ENCODE assay signal across 22 cellular contexts in the genomic region with DNA sequence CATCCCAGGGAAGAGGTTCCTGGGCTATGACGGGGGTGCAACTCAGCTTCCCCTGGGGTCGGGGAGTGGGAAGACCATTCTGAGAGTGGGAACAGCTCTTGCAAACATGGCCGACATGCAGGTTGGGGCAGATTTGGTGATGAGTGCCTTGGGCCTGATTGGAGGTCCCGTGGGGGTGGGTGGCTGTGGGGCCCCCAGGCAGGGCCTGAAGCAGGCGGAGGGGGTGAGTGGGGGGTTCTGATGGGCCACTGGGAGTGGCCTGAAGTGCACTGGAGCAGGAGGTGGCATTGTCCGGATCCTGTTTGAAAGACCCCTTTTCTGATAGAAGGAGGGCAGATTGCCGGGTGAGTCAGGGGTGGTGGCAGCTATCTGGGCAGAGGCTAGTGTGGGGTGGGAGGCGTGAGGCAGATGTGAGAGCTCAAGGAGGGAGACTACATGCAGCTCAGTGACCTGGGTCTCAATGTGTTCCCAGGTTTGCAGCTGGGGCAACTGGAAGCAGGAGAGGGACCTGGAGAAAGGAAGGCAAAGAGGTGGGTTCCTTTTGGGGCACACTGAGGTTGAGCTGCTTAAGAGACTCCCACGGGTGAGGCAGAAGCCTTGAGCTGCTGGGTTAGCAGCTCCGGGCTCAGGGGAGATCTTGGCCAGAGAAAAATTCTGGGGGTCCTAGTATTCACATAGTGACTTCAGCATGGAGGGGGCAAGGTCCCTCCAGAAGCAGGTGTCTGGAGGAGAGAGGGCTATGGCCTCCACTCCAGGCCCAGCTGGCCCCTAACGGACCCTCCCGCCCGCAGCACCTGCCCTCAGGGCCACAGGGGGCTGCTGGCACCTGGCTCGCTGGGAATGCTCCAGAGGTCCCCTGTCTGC. TPM values are rescaled to one million over a fixed set of nuclear protein-coding genes. Genes with fewer than 3 reads are reported as not detected.
A peak's percentile ranks its signal among the peaks of the same experiment; 100 is the strongest.
DNase-seq lines count a peak whose midpoint lies in the region; ATAC-seq and TF ChIP-seq lines count a peak whose summit lies in the region.
"Had no signal": no experiment of that assay in that cellular context is flagged by ENCODE, and none has a peak within 500 bp of the region (broad histone marks: within the 10 kb centered on the region; RNA-seq: fewer than 3 reads in every experiment).

No MANE protein-coding gene starts in this region.

- H2BK15ac ChIP-seq in neuronal stem cell (ENCODE audit: low read length), result no peak overlapping the region

- no peaks in the 10 kb centered on the region for H3K9me3 ChIP-seq in neuronal stem cell (replicated peaks in 1 of 2; ENCODE audit: control insufficient read depth in 2 of 2, insufficient read depth in 1 of 2, low read depth in 1 of 2, low read length in 2 of 2)
- H3K9me3 ChIP-seq: Caco-2, gastroesophageal sphincter, SJSA1 had no signal

- H4K91ac ChIP-seq in neuronal stem cell (ENCODE audit: low read depth, low read length, poor library complexity), result no peak overlapping the region

- DNase-seq in activated CD4-positive, CD25-positive, alpha-beta regulatory T cell treated with anti-CD3 and anti-CD28 coated beads, Interleukin-2, amount 50 U/mL, for 72 hours, result peak; percentile 26
- DNase-seq in CD14-positive monocyte (ENCODE audit: low spot score), result peak; percentile 34
- DNase-seq in activated T-helper 1 cell treated with anti-CD3 and anti-CD28 coated beads, Interleukin-12 subunit alpha, Interleukin-12 subunit beta, Interleukin-2, Interleukin-4 antibody, amounts not matched to agents 30 ng/mL and 10 ng/mL and 1 ng/mL, durations not matched to agents 14 hours and 24 hours and 36 hours (ENCODE audit: low spot score), result no peak
- DNase-seq in neuronal stem cell (ENCODE audit: low spot score), result no peak
- DNase-seq in mesothelial cell of epicardium (ENCODE audit: low spot score in 2 of 2, unreplicated experiment in 2 of 2), result no peak
- no peak for DNase-seq in activated CD8-positive, alpha-beta memory T cell treated with anti-CD3 and anti-CD28 coated beads for 24 hours
- no peak for DNase-seq in kidney glomerular epithelial cell (lab: John Stamatoyannopoulos, UW)
- DNase-seq: effector CD8-positive, alpha-beta T cell; hypothalamus; NCI-H1105 treated with DMSO at 0.1 percent for 48 hours; NCI-H2081; NCI-H345; occipital lobe; retina; stimulated activated CD4-positive, alpha-beta T cell treated with anti-CD3 and anti-CD28 coated beads, Interleukin-4, amount 100 ng/mL, for 4 hours had no signal

- peaks cover 0 to 3% of the 10 kb centered on the region in 2 donors for H3K4me1 ChIP-seq in neuronal stem cell (ENCODE audit: control insufficient read depth in 2 of 2, insufficient read depth in 1 of 2, low read depth in 1 of 2, low read length in 2 of 2)
- H3K4me1 ChIP-seq: Caco-2 had no signal

- H3K9ac ChIP-seq in neuronal stem cell (ENCODE audit: low read depth, low read length, poor library complexity), result no peak overlapping the region

- peaks cover 0 to 3% (median 0%) of the 10 kb centered on the region in 7 donors for H3K9me3 Mint-ChIP-seq in CD14-positive monocyte
- H3K9me3 Mint-ChIP-seq in activated T-helper 1 cell treated with anti-CD3 and anti-CD28 coated beads, Interleukin-12 subunit alpha, Interleukin-12 subunit beta, Interleukin-2, Interleukin-4 antibody, amounts not matched to agents 30 ng/mL and 10 ng/mL and 1 ng/mL, durations not matched to agents 14 hours and 24 hours and 36 hours, result no peaks in the 10 kb centered on the region
- no peaks in the 10 kb centered on the region for H3K9me3 Mint-ChIP-seq in mesothelial cell of epicardium
- H3K9me3 Mint-ChIP-seq: type B pancreatic cell, WTC11 had no signal

- no peak overlapping the region for H3K4ac ChIP-seq in neuronal stem cell (ENCODE audit: low read length)

- H3K27ac Mint-ChIP-seq in CD14-positive monocyte (peak overlapping the region in 1 of 7 donors; percentile 46), mesothelial cell of epicardium (no peak overlapping the region)
- H3K27ac Mint-ChIP-seq in activated T-helper 1 cell treated with anti-CD3 and anti-CD28 coated beads, Interleukin-12 subunit alpha, Interleukin-12 subunit beta, Interleukin-2, Interleukin-4 antibody, amounts not matched to agents 30 ng/mL and 10 ng/mL and 1 ng/mL, durations not matched to agents 14 hours and 24 hours and 36 hours, result peak overlapping the region; percentile 24
- H3K27ac Mint-ChIP-seq: type B pancreatic cell, WTC11 had no signal

- no peaks in the 10 kb centered on the region for H3K79me1 ChIP-seq in neuronal stem cell (ENCODE audit: low read depth, low read length)

- no peak overlapping the region for H3K4me3 ChIP-seq in neuronal stem cell (ENCODE audit: low read length in 2 of 2)
- H3K4me3 ChIP-seq: gastroesophageal sphincter, SJSA1 had no signal

- no peaks in the 10 kb centered on the region for H3K36me3 Mint-ChIP-seq in CD14-positive monocyte
- no peaks in the 10 kb centered on the region for H3K36me3 Mint-ChIP-seq in activated T-helper 1 cell treated with anti-CD3 and anti-CD28 coated beads, Interleukin-12 subunit alpha, Interleukin-12 subunit beta, Interleukin-2, Interleukin-4 antibody, amounts not matched to agents 30 ng/mL and 10 ng/mL and 1 ng/mL, durations not matched to agents 14 hours and 24 hours and 36 hours (ENCODE audit: low read depth)
- no peaks in the 10 kb centered on the region for H3K36me3 Mint-ChIP-seq in mesothelial cell of epicardium
- H3K36me3 Mint-ChIP-seq: type B pancreatic cell, WTC11 had no signal

- H3K27ac ChIP-seq in neuronal stem cell (replicated peaks; ENCODE audit: low read length), result no peak overlapping the region
- H3K27ac ChIP-seq: gastroesophageal sphincter, SJSA1 had no signal

- H3K4me1 Mint-ChIP-seq in CD14-positive monocyte (peaks cover 35% of the 10 kb centered on the region), mesothelial cell of epicardium (peaks cover 3% of the 10 kb centered on the region)
- H3K4me1 Mint-ChIP-seq in activated T-helper 1 cell treated with anti-CD3 and anti-CD28 coated beads, Interleukin-12 subunit alpha, Interleukin-12 subunit beta, Interleukin-2, Interleukin-4 antibody, amounts not matched to agents 30 ng/mL and 10 ng/mL and 1 ng/mL, durations not matched to agents 14 hours and 24 hours and 36 hours (ENCODE audit: low read depth), result peaks cover 40% of the 10 kb centered on the region
- H3K4me1 Mint-ChIP-seq: WTC11 had no signal

- intact Hi-C loops in CD14-positive monocyte (cut with micrococcal nuclease), result no loop called here
- intact Hi-C loops in activated T-helper 1 cell treated with anti-CD3 and anti-CD28 coated beads, Interleukin-12 subunit alpha, Interleukin-12 subunit beta, Interleukin-2, Interleukin-4 antibody, amounts not matched to agents 30 ng/mL and 10 ng/mL and 1 ng/mL, durations not matched to agents 14 hours and 24 hours and 36 hours (cut with micrococcal nuclease), result no loop called here

- WGBS in neuronal stem cell (ENCODE audit: extremely low coverage in 2 of 2, insufficient read length in 2 of 2, insufficient replicate concordance in 1 of 2), 2 donors, result no CpG with 5 or more reads among the region's 14 CpGs

- H2BK12ac ChIP-seq in neuronal stem cell (ENCODE audit: low read length), result no peak overlapping the region

- H2BK120ac ChIP-seq in neuronal stem cell (ENCODE audit: low read depth, low read length), result no peak overlapping the region

- H4K8ac ChIP-seq in neuronal stem cell (ENCODE audit: low read depth, low read length), result no peak overlapping the region

- no peak for TF ChIP-seq CTCF in CD14-positive monocyte (IDR thresholded peaks at IDR 0.05)
- TF ChIP-seq CTCF in mesothelial cell of epicardium (IDR thresholded peaks at IDR 0.05; ENCODE audit: unreplicated experiment), result no peak

- H3K23ac ChIP-seq in neuronal stem cell (ENCODE audit: low read depth, low read length, poor library complexity), result no peak overlapping the region

- H2BK5ac ChIP-seq in neuronal stem cell (ENCODE audit: low read length), result peak overlapping the region; percentile 27

- no peak overlapping the region for H2AFZ ChIP-seq in neuronal stem cell (ENCODE audit: low read length)

- no peaks in the 10 kb centered on the region for H3K27me3 ChIP-seq in neuronal stem cell (ENCODE audit: control insufficient read depth in 3 of 3, insufficient read depth in 3 of 3, low read depth in 1 of 3, low read length in 3 of 3)
- H3K27me3 ChIP-seq: SJSA1 had no signal

- H2AK5ac ChIP-seq in neuronal stem cell (ENCODE audit: low read depth, low read length), result peak overlapping the region; percentile 10

- H3K4me2 ChIP-seq in neuronal stem cell (ENCODE audit: insufficient read depth, low read length, poor library complexity, severe bottlenecking), result no peak overlapping the region

- H3K4me3 Mint-ChIP-seq in CD14-positive monocyte, result peak overlapping the region in 1 of 2 donors; percentile 18
- H3K4me3 Mint-ChIP-seq in activated T-helper 1 cell treated with anti-CD3 and anti-CD28 coated beads, Interleukin-12 subunit alpha, Interleukin-12 subunit beta, Interleukin-2, Interleukin-4 antibody, amounts not matched to agents 30 ng/mL and 10 ng/mL and 1 ng/mL, durations not matched to agents 14 hours and 24 hours and 36 hours, result no peak overlapping the region
- H3K4me3 Mint-ChIP-seq in mesothelial cell of epicardium, result no peak overlapping the region
- H3K4me3 Mint-ChIP-seq: type B pancreatic cell, WTC11 had no signal

- no peak for ATAC-seq in activated CD4-positive, CD25-positive, alpha-beta regulatory T cell treated with anti-CD3 and anti-CD28 coated beads, Interleukin-2, amount 50 U/mL, for 24 hours
- ATAC-seq: esophagus mucosa, gastroesophageal sphincter, WTC11 had no signal

- peaks cover 27 to 33% (median 30%) of the 10 kb centered on the region in 3 donors for H3K27me3 Mint-ChIP-seq in CD14-positive monocyte (ENCODE audit: low read depth in 3 of 3)
- H3K27me3 Mint-ChIP-seq in activated T-helper 1 cell treated with anti-CD3 and anti-CD28 coated beads, Interleukin-12 subunit alpha, Interleukin-12 subunit beta, Interleukin-2, Interleukin-4 antibody, amounts not matched to agents 30 ng/mL and 10 ng/mL and 1 ng/mL, durations not matched to agents 14 hours and 24 hours and 36 hours (ENCODE audit: insufficient read depth), result peaks cover under 1% of the 10 kb centered on the region
- peaks cover 4% of the 10 kb centered on the region for H3K27me3 Mint-ChIP-seq in mesothelial cell of epicardium (ENCODE audit: low read depth)

- peak overlapping the region; percentile 53 for H3K18ac ChIP-seq in neuronal stem cell (ENCODE audit: low read length)

- no peaks in the 10 kb centered on the region for H3K36me3 ChIP-seq in neuronal stem cell (replicated peaks in 1 of 2; ENCODE audit: control insufficient read depth in 2 of 2, insufficient read depth in 2 of 2, low read length in 2 of 2)
- H3K36me3 ChIP-seq: gastroesophageal sphincter had no signal

- H3K14ac ChIP-seq in neuronal stem cell (ENCODE audit: low read length), result no peak overlapping the region

RNA-seq across cellular contexts. Expression of a gene that starts 15.2 kb away (rescaled TPM):
- polyA plus RNA-seq in CD14-positive monocyte, result not detected
- 0.93 and 1.9 TPM in 2 replicates for total RNA-seq in activated T-helper 1 cell treated with anti-CD3 and anti-CD28 coated beads, Interleukin-12 subunit alpha, Interleukin-12 subunit beta, Interleukin-2, Interleukin-4 antibody, amounts not matched to agents 30 ng/mL and 10 ng/mL and 1 ng/mL, durations not matched to agents 14 hours and 24 hours and 36 hours
- polyA plus RNA-seq in neuronal stem cell (2013, experiment 1 of 2), result 0.08 TPM
- polyA plus RNA-seq in neuronal stem cell (2013, experiment 2 of 2), result 0.26 TPM
- total RNA-seq in mesothelial cell of epicardium, result 1.9 to 2.6 TPM (median 2.1 TPM) in 3 replicates
- total RNA-seq: gastroesophageal sphincter, occipital lobe had no signal

Comparison
In these comparisons a context has a peak if more than half of its experiments do, and no peak if none do; other contexts are left out.
1. DNase-seq: peak in activated CD4-positive, CD25-positive, alpha-beta regulatory T cell treated with anti-CD3 and anti-CD28 coated beads, Interleukin-2, amount 50 U/mL, for 72 hours (single experiment) and CD14-positive monocyte (single experiment); none in activated T-helper 1 cell treated with anti-CD3 and anti-CD28 coated beads, Interleukin-12 subunit alpha, Interleukin-12 subunit beta, Interleukin-2, Interleukin-4 antibody, amounts not matched to agents 30 ng/mL and 10 ng/mL and 1 ng/mL, durations not matched to agents 14 hours and 24 hours and 36 hours (single experiment), neuronal stem cell (single experiment), mesothelial cell of epicardium (0 of 2), activated CD8-positive, alpha-beta memory T cell treated with anti-CD3 and anti-CD28 coated beads for 24 hours (single experiment) and kidney glomerular epithelial cell (single experiment).